8 cellular contexts compared by ENCODE assay signal in the genomic region with DNA sequence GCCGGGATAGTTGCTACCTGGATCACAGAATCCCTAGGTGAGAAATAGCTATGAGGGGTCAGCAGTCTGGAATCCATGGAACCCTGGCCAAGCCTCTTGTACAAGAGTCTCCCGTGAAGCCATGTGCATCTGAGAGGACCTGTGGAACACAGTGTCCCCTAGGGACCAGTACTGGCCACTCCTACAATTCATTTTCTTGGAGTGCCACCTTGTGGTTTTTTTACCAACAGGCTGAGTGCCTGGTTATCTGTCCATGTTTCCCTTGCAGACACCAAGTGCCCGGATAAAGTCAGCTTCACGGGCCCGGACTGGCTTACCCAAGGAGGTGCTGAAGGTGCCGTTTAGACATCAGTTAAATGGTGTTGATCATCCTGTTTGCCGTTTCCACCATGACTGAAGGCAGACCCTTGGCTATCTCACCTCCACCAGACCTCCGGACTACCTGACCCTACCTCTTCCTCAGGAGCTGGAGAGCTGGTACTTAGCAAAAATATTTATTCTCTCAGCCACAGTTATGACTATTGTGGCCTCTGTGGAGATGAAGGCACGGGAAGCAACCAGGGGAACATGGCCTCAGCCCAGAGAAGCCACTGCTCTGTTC.
A peak's percentile ranks its signal among the peaks of the same experiment; 100 is the strongest.
DNase-seq lines count a peak whose midpoint lies in the region; ATAC-seq and TF ChIP-seq lines count a peak whose summit lies in the region.

No MANE protein-coding gene starts in this region.

- H4K20me1 ChIP-seq in fibroblast of lung (ENCODE audit: control insufficient read depth, extremely low read depth, insufficient read depth, low read length), result no peaks in the 10 kb centered on the region

- H3K36me3 ChIP-seq in MG63, result peaks cover 67% of the 10 kb centered on the region
- peaks cover 10% of the 10 kb centered on the region for H3K36me3 ChIP-seq in fibroblast of lung (ENCODE audit: control insufficient read depth, insufficient read depth, low read length)

- no peak overlapping the region for H3K9ac ChIP-seq in fibroblast of lung (ENCODE audit: insufficient read depth, low read length)

- H3K27me3 Mint-ChIP-seq in nephron (ENCODE audit: low read depth), result peaks cover 4% of the 10 kb centered on the region

- H3K4me3 Mint-ChIP-seq in nephron, result no peak overlapping the region

- no peak overlapping the region for H3K27ac ChIP-seq in fibroblast of lung (ENCODE audit: insufficient read depth, low read length)

- H3K9me3 Mint-ChIP-seq in nephron, result no peaks in the 10 kb centered on the region

- TF ChIP-seq CTCF in fibroblast of lung (conservative IDR thresholded peaks at IDR 0.05 in 1 of 2, IDR thresholded peaks at IDR 0.05 in 1 of 2; ENCODE audit: low read depth in 1 of 2, low read length in 2 of 2) (peak; percentile 65 to 68), nephron (IDR thresholded peaks at IDR 0.05; ENCODE audit: unreplicated experiment in 3 of 3) (peak; percentile 65 to 76 (median 71))

- no peaks in the 10 kb centered on the region for H3K79me2 ChIP-seq in fibroblast of lung (ENCODE audit: control insufficient read depth, insufficient read depth, low read length)

- DNase-seq in NOMO-1 treated with DMSO at 0.1 percent for 48 hours (lab: John Stamatoyannopoulos, UW; ENCODE audit: unreplicated experiment), result peak; percentile 20
- DNase-seq in NOMO-1 treated with dmso at 0.1 percent for 144 hours (lab: John Stamatoyannopoulos, UW; ENCODE audit: unreplicated experiment), result no peak
- peak; percentile 24 for DNase-seq in MG63
- peak; percentile 53 to 67 for DNase-seq in fibroblast of lung (ENCODE audit: low read depth in 2 of 2)
- no peak for DNase-seq in stimulated activated naive CD4-positive, alpha-beta T cell treated with Interleukin-2 at 50 U/mL for 16 hours (lab: John Stamatoyannopoulos, UW)

- H3K4me1 Mint-ChIP-seq in nephron, result peaks cover 36% of the 10 kb centered on the region

- no peaks in the 10 kb centered on the region for H3K9me3 ChIP-seq in MG63
- H3K9me3 ChIP-seq in fibroblast of lung (ENCODE audit: control insufficient read depth, insufficient read depth, low read depth, low read length), result no peaks in the 10 kb centered on the region

- H3K27me3 ChIP-seq in MG63 (no peaks in the 10 kb centered on the region), fibroblast of lung (ENCODE audit: control insufficient read depth, insufficient read depth, low read length) (no peaks in the 10 kb centered on the region)

- no peak overlapping the region for H2AFZ ChIP-seq in fibroblast of lung (ENCODE audit: low read length)

- H3K4me3 ChIP-seq in MG63, result no peak overlapping the region
- no peak overlapping the region for H3K4me3 ChIP-seq in fibroblast of lung (replicated peaks in 1 of 4; ENCODE audit: control extremely low read depth in 1 of 4, insufficient read depth in 1 of 4, low read depth in 3 of 4, low read length in 4 of 4)

- H3K4me1 ChIP-seq in fibroblast of lung (ENCODE audit: control insufficient read depth, extremely low read depth, insufficient read depth, low read length), result no peaks in the 10 kb centered on the region

- peaks cover 84% of the 10 kb centered on the region for H3K36me3 Mint-ChIP-seq in nephron (ENCODE audit: low read depth)

- no peak overlapping the region for H3K4me2 ChIP-seq in fibroblast of lung (ENCODE audit: extremely low read depth, insufficient read depth, low read length)

- H3K27ac Mint-ChIP-seq in nephron, result peak overlapping the region in 2 of 3 experiments; percentile 3 to 25

- ATAC-seq in SK-N-SH treated with all-trans-retinoic acid at 6 μM for 48 hours (peak; percentile 94), GM19463 (IDR thresholded peaks at IDR 0.05; ENCODE audit: unreplicated experiment) (no peak)

TF ChIP-seq in SK-N-SH treated with all-trans-retinoic acid at 6 μM for 48 hours, 23 proteins besides CTCF, POLR2A, EP300 and RAD21:
- TF ChIP-seq OSR1 (CRISPR knock-in tag; IDR thresholded peaks at IDR 0.05), result no peak
- no peak for TF ChIP-seq CREB5 (CRISPR knock-in tag; IDR thresholded peaks at IDR 0.05; ENCODE audit: low read depth)
- no peak for TF ChIP-seq TOX (CRISPR knock-in tag; IDR thresholded peaks at IDR 0.05; ENCODE audit: borderline replicate concordance)
- TF ChIP-seq PPARA (CRISPR knock-in tag; IDR thresholded peaks at IDR 0.05; ENCODE audit: borderline replicate concordance), result no peak
- TF ChIP-seq BACH2 (CRISPR knock-in tag; IDR thresholded peaks at IDR 0.05; ENCODE audit: borderline replicate concordance), result no peak
- no peak for TF ChIP-seq CSDC2 (CRISPR knock-in tag; IDR thresholded peaks at IDR 0.05)
- TF ChIP-seq SNAI2 (CRISPR knock-in tag; IDR thresholded peaks at IDR 0.05), result no peak
- TF ChIP-seq ZNF565 (CRISPR knock-in tag; conservative IDR thresholded peaks at IDR 0.05; ENCODE audit: low read depth), result no peak
- TF ChIP-seq ARNTL (CRISPR knock-in tag; IDR thresholded peaks at IDR 0.05; ENCODE audit: borderline replicate concordance, low read depth), result no peak

Comparison
In these comparisons a context has a peak if more than half of its experiments do, and no peak if none do; other contexts are left out.
1. DNase-seq: peak in NOMO-1 treated with DMSO at 0.1 percent for 48 hours (single experiment), MG63 (single experiment) and fibroblast of lung (2 of 2); none in NOMO-1 treated with dmso at 0.1 percent for 144 hours (single experiment) and stimulated activated naive CD4-positive, alpha-beta T cell treated with Interleukin-2 at 50 U/mL for 16 hours (single experiment).